Comparison of ENCODE assay signal across 1 cellular context in genomic region chrX:1391707-1392375, GRCh38.
TF ChIP-seq lines count a peak whose summit lies in the region.

TSS of gene SLC25A6 (minus strand) at chrX:1392113. CDS start at chrX:1392009, 104 bp downstream.

TF ChIP-seq in HepG2, 621 proteins besides CTCF, POLR2A, EP300 and RAD21 (continued from another document and continues in another):
- TF ChIP-seq FOXO4 (CRISPR knock-in tag; conservative IDR thresholded peaks at IDR 0.05), result no peak
- TF ChIP-seq, protein P1, sequence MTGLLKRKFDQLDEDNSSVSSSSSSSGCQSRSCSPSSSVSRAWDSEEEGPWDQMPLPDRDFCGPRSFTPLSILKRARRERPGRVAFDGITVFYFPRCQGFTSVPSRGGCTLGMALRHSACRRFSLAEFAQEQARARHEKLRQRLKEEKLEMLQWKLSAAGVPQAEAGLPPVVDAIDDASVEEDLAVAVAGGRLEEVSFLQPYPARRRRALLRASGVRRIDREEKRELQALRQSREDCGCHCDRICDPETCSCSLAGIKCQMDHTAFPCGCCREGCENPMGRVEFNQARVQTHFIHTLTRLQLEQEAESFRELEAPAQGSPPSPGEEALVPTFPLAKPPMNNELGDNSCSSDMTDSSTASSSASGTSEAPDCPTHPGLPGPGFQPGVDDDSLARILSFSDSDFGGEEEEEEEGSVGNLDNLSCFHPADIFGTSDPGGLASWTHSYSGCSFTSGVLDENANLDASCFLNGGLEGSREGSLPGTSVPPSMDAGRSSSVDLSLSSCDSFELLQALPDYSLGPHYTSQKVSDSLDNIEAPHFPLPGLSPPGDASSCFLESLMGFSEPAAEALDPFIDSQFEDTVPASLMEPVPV (CRISPR knock-in tag; IDR thresholded peaks at IDR 0.05), result peak; percentile 58; the same call in 1 of the 2 replicates
- no peak for TF ChIP-seq NPAS2 (CRISPR knock-in tag; IDR thresholded peaks at IDR 0.05; ENCODE audit: borderline replicate concordance)
- TF ChIP-seq ZNF816 (CRISPR knock-in tag; IDR thresholded peaks at IDR 0.05; ENCODE audit: borderline replicate concordance), result no peak
- peak; percentile 79 for TF ChIP-seq CAMTA2 (CRISPR knock-in tag; IDR thresholded peaks at IDR 0.05; ENCODE audit: borderline replicate concordance)
- peak; percentile 77; the same call in 1 of the 2 replicates for TF ChIP-seq ZNF343 (CRISPR knock-in tag; IDR thresholded peaks at IDR 0.05)
- TF ChIP-seq GLMP (CRISPR knock-in tag; IDR thresholded peaks at IDR 0.05; ENCODE audit: borderline replicate concordance), result no peak
- no peak; the same call in 1 of the 2 replicates for TF ChIP-seq MAFG (CRISPR knock-in tag; IDR thresholded peaks at IDR 0.05)
- no peak for TF ChIP-seq ZSCAN20 (CRISPR knock-in tag; IDR thresholded peaks at IDR 0.05; ENCODE audit: borderline replicate concordance)
- TF ChIP-seq, protein P2, sequence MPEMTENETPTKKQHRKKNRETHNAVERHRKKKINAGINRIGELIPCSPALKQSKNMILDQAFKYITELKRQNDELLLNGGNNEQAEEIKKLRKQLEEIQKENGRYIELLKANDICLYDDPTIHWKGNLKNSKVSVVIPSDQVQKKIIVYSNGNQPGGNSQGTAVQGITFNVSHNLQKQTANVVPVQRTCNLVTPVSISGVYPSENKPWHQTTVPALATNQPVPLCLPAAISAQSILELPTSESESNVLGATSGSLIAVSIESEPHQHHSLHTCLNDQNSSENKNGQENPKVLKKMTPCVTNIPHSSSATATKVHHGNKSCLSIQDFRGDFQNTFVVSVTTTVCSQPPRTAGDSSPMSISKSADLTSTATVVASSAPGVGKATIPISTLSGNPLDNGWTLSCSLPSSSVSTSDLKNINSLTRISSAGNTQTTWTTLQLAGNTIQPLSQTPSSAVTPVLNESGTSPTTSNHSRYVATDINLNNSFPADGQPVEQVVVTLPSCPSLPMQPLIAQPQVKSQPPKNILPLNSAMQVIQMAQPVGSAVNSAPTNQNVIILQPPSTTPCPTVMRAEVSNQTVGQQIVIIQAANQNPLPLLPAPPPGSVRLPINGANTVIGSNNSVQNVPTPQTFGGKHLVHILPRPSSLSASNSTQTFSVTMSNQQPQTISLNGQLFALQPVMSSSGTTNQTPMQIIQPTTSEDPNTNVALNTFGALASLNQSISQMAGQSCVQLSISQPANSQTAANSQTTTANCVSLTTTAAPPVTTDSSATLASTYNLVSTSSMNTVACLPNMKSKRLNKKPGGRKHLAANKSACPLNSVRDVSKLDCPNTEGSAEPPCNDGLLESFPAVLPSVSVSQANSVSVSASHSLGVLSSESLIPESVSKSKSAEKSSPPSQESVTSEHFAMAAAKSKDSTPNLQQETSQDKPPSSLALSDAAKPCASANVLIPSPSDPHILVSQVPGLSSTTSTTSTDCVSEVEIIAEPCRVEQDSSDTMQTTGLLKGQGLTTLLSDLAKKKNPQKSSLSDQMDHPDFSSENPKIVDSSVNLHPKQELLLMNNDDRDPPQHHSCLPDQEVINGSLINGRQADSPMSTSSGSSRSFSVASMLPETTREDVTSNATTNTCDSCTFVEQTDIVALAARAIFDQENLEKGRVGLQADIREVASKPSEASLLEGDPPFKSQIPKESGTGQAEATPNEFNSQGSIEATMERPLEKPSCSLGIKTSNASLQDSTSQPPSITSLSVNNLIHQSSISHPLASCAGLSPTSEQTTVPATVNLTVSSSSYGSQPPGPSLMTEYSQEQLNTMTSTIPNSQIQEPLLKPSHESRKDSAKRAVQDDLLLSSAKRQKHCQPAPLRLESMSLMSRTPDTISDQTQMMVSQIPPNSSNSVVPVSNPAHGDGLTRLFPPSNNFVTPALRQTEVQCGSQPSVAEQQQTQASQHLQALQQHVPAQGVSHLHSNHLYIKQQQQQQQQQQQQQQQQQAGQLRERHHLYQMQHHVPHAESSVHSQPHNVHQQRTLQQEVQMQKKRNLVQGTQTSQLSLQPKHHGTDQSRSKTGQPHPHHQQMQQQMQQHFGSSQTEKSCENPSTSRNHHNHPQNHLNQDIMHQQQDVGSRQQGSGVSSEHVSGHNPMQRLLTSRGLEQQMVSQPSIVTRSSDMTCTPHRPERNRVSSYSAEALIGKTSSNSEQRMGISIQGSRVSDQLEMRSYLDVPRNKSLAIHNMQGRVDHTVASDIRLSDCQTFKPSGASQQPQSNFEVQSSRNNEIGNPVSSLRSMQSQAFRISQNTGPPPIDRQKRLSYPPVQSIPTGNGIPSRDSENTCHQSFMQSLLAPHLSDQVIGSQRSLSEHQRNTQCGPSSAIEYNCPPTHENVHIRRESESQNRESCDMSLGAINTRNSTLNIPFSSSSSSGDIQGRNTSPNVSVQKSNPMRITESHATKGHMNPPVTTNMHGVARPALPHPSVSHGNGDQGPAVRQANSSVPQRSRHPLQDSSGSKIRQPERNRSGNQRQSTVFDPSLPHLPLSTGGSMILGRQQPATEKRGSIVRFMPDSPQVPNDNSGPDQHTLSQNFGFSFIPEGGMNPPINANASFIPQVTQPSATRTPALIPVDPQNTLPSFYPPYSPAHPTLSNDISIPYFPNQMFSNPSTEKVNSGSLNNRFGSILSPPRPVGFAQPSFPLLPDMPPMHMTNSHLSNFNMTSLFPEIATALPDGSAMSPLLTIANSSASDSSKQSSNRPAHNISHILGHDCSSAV (CRISPR knock-in tag; IDR thresholded peaks at IDR 0.05; ENCODE audit: borderline replicate concordance), result no peak
- no peak for TF ChIP-seq RFX1 (IDR thresholded peaks at IDR 0.05)
- TF ChIP-seq, protein P3, sequence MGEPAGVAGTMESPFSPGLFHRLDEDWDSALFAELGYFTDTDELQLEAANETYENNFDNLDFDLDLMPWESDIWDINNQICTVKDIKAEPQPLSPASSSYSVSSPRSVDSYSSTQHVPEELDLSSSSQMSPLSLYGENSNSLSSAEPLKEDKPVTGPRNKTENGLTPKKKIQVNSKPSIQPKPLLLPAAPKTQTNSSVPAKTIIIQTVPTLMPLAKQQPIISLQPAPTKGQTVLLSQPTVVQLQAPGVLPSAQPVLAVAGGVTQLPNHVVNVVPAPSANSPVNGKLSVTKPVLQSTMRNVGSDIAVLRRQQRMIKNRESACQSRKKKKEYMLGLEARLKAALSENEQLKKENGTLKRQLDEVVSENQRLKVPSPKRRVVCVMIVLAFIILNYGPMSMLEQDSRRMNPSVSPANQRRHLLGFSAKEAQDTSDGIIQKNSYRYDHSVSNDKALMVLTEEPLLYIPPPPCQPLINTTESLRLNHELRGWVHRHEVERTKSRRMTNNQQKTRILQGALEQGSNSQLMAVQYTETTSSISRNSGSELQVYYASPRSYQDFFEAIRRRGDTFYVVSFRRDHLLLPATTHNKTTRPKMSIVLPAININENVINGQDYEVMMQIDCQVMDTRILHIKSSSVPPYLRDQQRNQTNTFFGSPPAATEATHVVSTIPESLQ (CRISPR knock-in tag; conservative IDR thresholded peaks at IDR 0.05), result no peak
- TF ChIP-seq SMARCC2 (IDR thresholded peaks at IDR 0.05), result no peak
- no peak for TF ChIP-seq FLYWCH1 (CRISPR knock-in tag; IDR thresholded peaks at IDR 0.05)
- TF ChIP-seq RARA (CRISPR knock-in tag; IDR thresholded peaks at IDR 0.05), result 0 out of 2 replicates have a peak, but pooled peaks have one; percentile 17
- TF ChIP-seq ZNF326 (CRISPR knock-in tag; IDR thresholded peaks at IDR 0.05; ENCODE audit: borderline replicate concordance), result no peak
- TF ChIP-seq CREB3 (CRISPR knock-in tag; IDR thresholded peaks at IDR 0.05), result peak; percentile 40; the same call in 1 of the 2 replicates
- no peak for TF ChIP-seq CSRNP2 (CRISPR knock-in tag; conservative IDR thresholded peaks at IDR 0.05; ENCODE audit: low read depth)
- TF ChIP-seq ZNF75D (CRISPR knock-in tag; IDR thresholded peaks at IDR 0.05; ENCODE audit: borderline replicate concordance), result no peak
- no peak; the same call in 2 of the 3 replicates for TF ChIP-seq MXI1 (IDR thresholded peaks at IDR 0.05; ENCODE audit: borderline replicate concordance, low read depth, low read length)
- peak; percentile 75 for TF ChIP-seq POGZ (CRISPR knock-in tag; IDR thresholded peaks at IDR 0.05)
- 0 out of 2 replicates have a peak, but pooled peaks have one; percentile 24 for TF ChIP-seq ZNF205 (CRISPR knock-in tag; IDR thresholded peaks at IDR 0.05)
- TF ChIP-seq TBX2 (CRISPR knock-in tag; IDR thresholded peaks at IDR 0.05; ENCODE audit: borderline replicate concordance), result peak; percentile 83
- peak; percentile 43; the same call in 1 of the 2 replicates for TF ChIP-seq STAT5B (CRISPR knock-in tag; IDR thresholded peaks at IDR 0.05)
- no peak; the same call in 1 of the 2 replicates for TF ChIP-seq ZNF451 (CRISPR knock-in tag; IDR thresholded peaks at IDR 0.05)
- TF ChIP-seq ZBTB7B (CRISPR knock-in tag; IDR thresholded peaks at IDR 0.05), result no peak
- no peak for TF ChIP-seq ZNF329 (CRISPR knock-in tag; IDR thresholded peaks at IDR 0.05; ENCODE audit: low read depth)
- no peak for TF ChIP-seq ZNF577 (CRISPR knock-in tag; IDR thresholded peaks at IDR 0.05; ENCODE audit: borderline replicate concordance, low read depth)
- TF ChIP-seq, protein P4, sequence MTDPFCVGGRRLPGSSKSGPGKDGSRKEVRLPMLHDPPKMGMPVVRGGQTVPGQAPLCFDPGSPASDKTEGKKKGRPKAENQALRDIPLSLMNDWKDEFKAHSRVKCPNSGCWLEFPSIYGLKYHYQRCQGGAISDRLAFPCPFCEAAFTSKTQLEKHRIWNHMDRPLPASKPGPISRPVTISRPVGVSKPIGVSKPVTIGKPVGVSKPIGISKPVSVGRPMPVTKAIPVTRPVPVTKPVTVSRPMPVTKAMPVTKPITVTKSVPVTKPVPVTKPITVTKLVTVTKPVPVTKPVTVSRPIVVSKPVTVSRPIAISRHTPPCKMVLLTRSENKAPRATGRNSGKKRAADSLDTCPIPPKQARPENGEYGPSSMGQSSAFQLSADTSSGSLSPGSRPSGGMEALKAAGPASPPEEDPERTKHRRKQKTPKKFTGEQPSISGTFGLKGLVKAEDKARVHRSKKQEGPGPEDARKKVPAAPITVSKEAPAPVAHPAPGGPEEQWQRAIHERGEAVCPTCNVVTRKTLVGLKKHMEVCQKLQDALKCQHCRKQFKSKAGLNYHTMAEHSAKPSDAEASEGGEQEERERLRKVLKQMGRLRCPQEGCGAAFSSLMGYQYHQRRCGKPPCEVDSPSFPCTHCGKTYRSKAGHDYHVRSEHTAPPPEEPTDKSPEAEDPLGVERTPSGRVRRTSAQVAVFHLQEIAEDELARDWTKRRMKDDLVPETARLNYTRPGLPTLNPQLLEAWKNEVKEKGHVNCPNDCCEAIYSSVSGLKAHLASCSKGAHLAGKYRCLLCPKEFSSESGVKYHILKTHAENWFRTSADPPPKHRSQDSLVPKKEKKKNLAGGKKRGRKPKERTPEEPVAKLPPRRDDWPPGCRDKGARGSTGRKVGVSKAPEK (CRISPR knock-in tag; IDR thresholded peaks at IDR 0.05; ENCODE audit: borderline replicate concordance), result no peak
- TF ChIP-seq SP4 (CRISPR knock-in tag; IDR thresholded peaks at IDR 0.05), result peak; percentile 99
- TF ChIP-seq ZNF253 (CRISPR knock-in tag; IDR thresholded peaks at IDR 0.05; ENCODE audit: borderline replicate concordance), result no peak
- peak; percentile 81; the same call in 1 of the 2 replicates for TF ChIP-seq BORCS8-MEF2B (CRISPR knock-in tag; IDR thresholded peaks at IDR 0.05)
- TF ChIP-seq ZNF552 (CRISPR knock-in tag; IDR thresholded peaks at IDR 0.05; ENCODE audit: borderline replicate concordance), result no peak; the same call in 1 of the 2 replicates
- TF ChIP-seq ZNF672 (CRISPR knock-in tag; IDR thresholded peaks at IDR 0.05), result no peak
- peak; percentile 10; the same call in 1 of the 2 replicates for TF ChIP-seq MIER2 (CRISPR knock-in tag; IDR thresholded peaks at IDR 0.05)
- no peak for TF ChIP-seq ARNT (IDR thresholded peaks at IDR 0.05)
- peak; percentile 64; the same call in 1 of the 2 replicates for TF ChIP-seq AHR (CRISPR knock-in tag; IDR thresholded peaks at IDR 0.05)
- TF ChIP-seq SMAD9 (CRISPR knock-in tag; IDR thresholded peaks at IDR 0.05), result no peak
- peak; percentile 57 for TF ChIP-seq HNRNPLL (IDR thresholded peaks at IDR 0.05; ENCODE audit: low read depth, low read length, poor library complexity, severe bottlenecking)
